In the genomic region with DNA sequence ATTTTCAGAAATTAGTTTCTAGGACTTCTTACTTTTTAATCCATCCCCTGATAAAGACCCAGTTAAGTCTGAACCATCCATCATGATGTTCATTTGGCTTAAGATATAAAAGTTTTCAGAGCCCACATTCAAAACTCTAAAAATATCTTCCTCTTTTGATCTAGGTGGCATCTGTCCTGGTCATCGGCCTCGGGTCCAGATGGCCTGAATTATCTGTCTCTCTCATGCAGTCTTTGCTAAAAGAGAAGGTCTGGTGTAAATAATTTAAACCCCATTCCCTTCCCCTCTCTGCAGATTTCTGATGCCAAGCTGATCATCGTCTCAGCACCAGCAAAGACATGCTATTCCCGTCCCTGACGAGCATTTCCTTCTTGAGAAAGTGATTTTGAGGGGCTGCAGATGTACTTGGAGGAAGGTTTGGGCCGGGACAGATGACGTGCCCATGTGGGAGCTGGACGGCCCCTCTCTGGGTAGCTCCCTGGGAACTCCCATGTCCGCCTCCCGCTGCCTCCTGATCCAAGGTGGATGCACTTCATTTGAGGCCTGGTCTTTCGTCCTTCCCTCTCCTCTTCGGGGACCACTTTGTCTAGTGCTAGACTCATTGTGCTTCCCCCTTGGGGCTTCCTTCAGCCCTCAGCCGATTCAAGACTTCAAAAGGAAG, we compare ENCODE assay signal across 21 cellular contexts.
"Had no signal": no experiment of that assay in that cellular context is flagged by ENCODE, and none has a peak within 500 bp of the region (broad histone marks: within the 10 kb centered on the region; RNA-seq: fewer than 3 reads in every experiment).

No MANE protein-coding gene starts in this region.

- DNase-seq: dorsolateral prefrontal cortex; effector CD4-positive, alpha-beta T cell; head of caudate nucleus; left cardiac atrium; mesenchymal stem cell; mucosa of descending colon; naive B cell; sigmoid colon; stimulated activated CD4-positive, alpha-beta T cell treated with anti-CD3 and anti-CD28 coated beads, Interleukin-2, amount 100 ng/mL, for 24 hours; stimulated activated CD4-positive, alpha-beta T cell treated with anti-CD3 and anti-CD28 coated beads, Interleukin-4, amount 100 ng/mL, for 24 hours; stimulated activated naive CD4-positive, alpha-beta T cell treated with Interleukin-2 at 50 U/mL for 16 hours; stomach; thyroid gland had no signal

- H3K9me3 ChIP-seq: left lung, mucosa of descending colon, neutrophil, prostate gland, sigmoid colon, stomach, thyroid gland had no signal

- FAIRE-seq: colon, frontal cortex had no signal

- H3K4me3 ChIP-seq: dorsolateral prefrontal cortex, left lung, mucosa of descending colon, prostate gland, sigmoid colon, stomach, thyroid gland had no signal

- H3K27ac ChIP-seq: dorsolateral prefrontal cortex, left lung, neutrophil, prostate gland, sigmoid colon, stomach, thyroid gland had no signal

- H3K36me3 ChIP-seq: left lung, neutrophil, prostate gland, sigmoid colon, stomach, thyroid gland had no signal

- ATAC-seq: left cardiac atrium; left lung; mucosa of descending colon; natural killer cell treated with Interleukin-12 subunit alpha and Interleukin-12 subunit beta and Interleukin-15 and Interleukin-18, amount 100 ng/mL, for 72 hours; right cardiac atrium; stimulated activated effector memory CD8-positive, alpha-beta T cell treated with anti-CD3 and anti-CD28 coated beads, Interleukin-12 subunit alpha, Interleukin-12 subunit beta, amount 100 ng/mL, for 72 hours had no signal
